In the genomic region with DNA sequence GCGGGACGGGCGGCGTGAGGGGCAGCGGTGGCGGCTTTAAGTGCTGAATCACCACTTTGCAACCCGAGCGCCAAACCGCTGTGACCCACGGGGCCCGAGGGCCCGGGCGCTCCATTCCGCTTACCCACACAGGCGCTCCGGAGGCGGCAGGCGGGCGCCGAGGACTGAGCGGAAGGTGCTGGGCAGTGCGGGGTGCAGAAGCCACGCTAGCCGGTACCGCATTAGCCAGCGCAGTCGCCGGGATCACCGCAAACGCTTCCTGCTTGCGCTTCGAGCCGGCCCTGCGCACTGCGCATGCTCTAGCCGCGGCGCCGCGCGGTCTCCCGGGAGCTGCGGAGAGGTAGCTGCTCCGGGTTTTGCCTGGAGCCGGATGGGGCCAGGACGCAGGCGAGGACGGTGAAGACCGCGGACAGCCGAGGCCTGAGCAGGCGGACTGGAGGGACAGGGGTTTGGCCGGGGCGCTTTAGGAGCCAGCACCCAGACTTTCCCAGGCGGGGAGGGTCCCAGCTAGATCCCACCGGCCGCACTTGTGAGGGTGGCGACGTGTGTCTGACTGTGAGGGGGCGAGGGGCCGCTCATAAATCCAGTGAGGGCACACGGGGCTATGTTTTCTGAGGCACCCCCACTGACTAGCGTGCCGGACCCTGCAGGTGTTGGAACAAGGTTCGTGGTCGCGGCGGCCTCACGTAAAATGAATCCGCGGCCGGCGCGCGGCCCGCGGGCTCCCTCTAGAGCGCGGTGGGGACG, we compare ENCODE assay signal across 8 cellular contexts. TPM values are rescaled to one million over a fixed set of nuclear protein-coding genes. Genes with fewer than 3 reads are reported as not detected.
DNase-seq lines count a peak whose midpoint lies in the region; ATAC-seq and TF ChIP-seq lines count a peak whose summit lies in the region.

TSS of gene IDE (minus strand) at position 296 of the 747 bp plus-strand sequence. CDS start at position 222, 74 bp downstream.

- H2BK15ac ChIP-seq in H9 (ENCODE audit: low read depth, low read length), result no peak within 1 kb of the TSS

- H3K14ac ChIP-seq in H9 (ENCODE audit: insufficient read depth, low read length), result peak within 1 kb of the TSS; percentile 79
- peak within 1 kb of the TSS; percentile 65 for H3K14ac ChIP-seq in trophoblast cell (ENCODE audit: low read length)

- peak within 1 kb of the TSS; percentile 98 for H4K12ac ChIP-seq in trophoblast cell (ENCODE audit: low read depth, low read length)

- WGBS in H9 (ENCODE audit: extremely low coverage, insufficient read length, low lambda C conversion rate), result no CpG with 5 or more reads among the region's 80 CpGs
- WGBS in trophoblast cell (ENCODE audit: extremely low coverage, insufficient coverage, insufficient read length), result no CpG with 5 or more reads among the region's 80 CpGs
- WGBS in transverse colon (ENCODE audit: low coverage in 1 of 2), 2 donors, result 1% methylated on average over 80 of the region's 80 CpGs; no CpG with 5 or more reads in 1 of the 2 donors

- H2BK20ac ChIP-seq in H9 (ENCODE audit: low read depth, low read length, poor library complexity, severe bottlenecking), result no peak within 1 kb of the TSS

- H4K20me1 ChIP-seq in H9 (ENCODE audit: control insufficient read depth, insufficient read depth, insufficient read length), result no peaks in the 10 kb centered on the region
- no peaks in the 10 kb centered on the region for H4K20me1 ChIP-seq in MM.1S (ENCODE audit: insufficient read depth, low read length)
- no peaks in the 10 kb centered on the region for H4K20me1 ChIP-seq in SU-DHL-6 (ENCODE audit: low read depth, low read length)

- H3K4me2 ChIP-seq in H9 (ENCODE audit: insufficient read depth, insufficient read length, low read length) (peak within 1 kb of the TSS; percentile 93), MM.1S (ENCODE audit: low read depth, low read length) (peak within 1 kb of the TSS; percentile 94), SU-DHL-6 (ENCODE audit: low read depth, low read length, poor library complexity, severe bottlenecking) (peak within 1 kb of the TSS; percentile 76), trophoblast cell (ENCODE audit: low read length) (peak within 1 kb of the TSS; percentile 90)

- H3K79me1 ChIP-seq in H9 (ENCODE audit: insufficient read depth, low read depth, low read length, poor library complexity, severe bottlenecking) (no peaks in the 10 kb centered on the region), trophoblast cell (ENCODE audit: low read length) (peaks cover 13% of the 10 kb centered on the region)

- no peak within 1 kb of the TSS for H4K8ac ChIP-seq in H9 (replicated peaks; ENCODE audit: insufficient read length, low read depth, low read length)
- peak within 1 kb of the TSS; percentile 94 for H4K8ac ChIP-seq in trophoblast cell (ENCODE audit: low read depth, low read length)

- H3K4ac ChIP-seq in H9 (ENCODE audit: low read depth, low read length) (no peak within 1 kb of the TSS), trophoblast cell (ENCODE audit: low read depth, low read length) (peak within 1 kb of the TSS; percentile 82)

- TF ChIP-seq EP300 in transverse colon (IDR thresholded peaks at IDR 0.05; ENCODE audit: low read depth), result no peak

- H3K9me3 ChIP-seq in H9 (ENCODE audit: control insufficient read depth, low read depth, low read length), result no peaks in the 10 kb centered on the region
- H3K9me3 ChIP-seq in MM.1S (replicated peaks; ENCODE audit: insufficient read depth, low read length), result no peaks in the 10 kb centered on the region
- H3K9me3 ChIP-seq in SU-DHL-6 (ENCODE audit: insufficient read depth, low read length), result no peaks in the 10 kb centered on the region
- no peaks in the 10 kb centered on the region for H3K9me3 ChIP-seq in trophoblast cell (ENCODE audit: insufficient read depth, low read depth, low read length)
- no peaks in the 10 kb centered on the region for H3K9me3 ChIP-seq in transverse colon

- peak; percentile 83 for ATAC-seq in activated naive CD8-positive, alpha-beta T cell treated with anti-CD3 and anti-CD28 coated beads, Interleukin-2, amount 10 ng/mL, durations not matched to agents 7 days and 5 days (ENCODE audit: low read depth)
- ATAC-seq in Right ventricle myocardium superior (ENCODE audit: poor library complexity), result peak; percentile 98

- no peak within 1 kb of the TSS for H2BK5ac ChIP-seq in H9 (ENCODE audit: insufficient read length, low read length)
- H2BK5ac ChIP-seq in trophoblast cell (ENCODE audit: low read depth, low read length, poor library complexity), result peak within 1 kb of the TSS; percentile 95

- H2AFZ ChIP-seq in H9 (ENCODE audit: low read length), result no peak within 1 kb of the TSS
- peak within 1 kb of the TSS; percentile 100 for H2AFZ ChIP-seq in MM.1S (ENCODE audit: low read length)
- H2AFZ ChIP-seq in SU-DHL-6 (ENCODE audit: low read depth, low read length, severe bottlenecking), result peak within 1 kb of the TSS; percentile 94
- H2AFZ ChIP-seq in trophoblast cell (ENCODE audit: insufficient read depth, low read length, poor library complexity), result peak within 1 kb of the TSS; percentile 94

- H3K4me3 Mint-ChIP-seq in H9, result peak within 1 kb of the TSS; percentile 81 to 84
- H3K4me3 Mint-ChIP-seq in activated naive CD8-positive, alpha-beta T cell treated with anti-CD3 and anti-CD28 coated beads, Interleukin-2, amount 10 ng/mL, durations not matched to agents 7 days and 5 days, result peak within 1 kb of the TSS; percentile 60

- H3K4me3 ChIP-seq in GM06990 (replicated peaks; ENCODE audit: low read depth, low read length) (peak within 1 kb of the TSS; percentile 91), MM.1S (ENCODE audit: low read length) (peak within 1 kb of the TSS; percentile 97), SU-DHL-6 (ENCODE audit: insufficient read depth, low read length, poor library complexity, severe bottlenecking) (peak within 1 kb of the TSS; percentile 80), trophoblast cell (ENCODE audit: low read depth, low read length) (peak within 1 kb of the TSS; percentile 85), transverse colon (peak within 1 kb of the TSS; percentile 65 to 97 (median 76))

- peak; percentile 95 for DNase-seq in GM06990 (ENCODE audit: extremely low read depth, insufficient read length)
- peak; percentile 95 for DNase-seq in H9
- DNase-seq in MM.1S, result peak; percentile 91
- peak; percentile 89 for DNase-seq in activated naive CD8-positive, alpha-beta T cell treated with anti-CD3 and anti-CD28 coated beads, Interleukin-2, amount 10 ng/mL, durations not matched to agents 7 days and 5 days
- DNase-seq in Right ventricle myocardium superior, result peak; percentile 94
- peak; percentile 91 to 94 for DNase-seq in trophoblast cell
- DNase-seq in transverse colon, result peak; percentile 92

- H2AK5ac ChIP-seq in H9 (ENCODE audit: insufficient read length, low read length) (no peak within 1 kb of the TSS), trophoblast cell (ENCODE audit: low read length) (no peak within 1 kb of the TSS)

- H3K27ac Mint-ChIP-seq in H9, result peak within 1 kb of the TSS; percentile 72 to 92 (median 74); a peak in 5 of 7 replicates
- H3K27ac Mint-ChIP-seq in activated naive CD8-positive, alpha-beta T cell treated with anti-CD3 and anti-CD28 coated beads, Interleukin-2, amount 10 ng/mL, durations not matched to agents 7 days and 5 days, result peak within 1 kb of the TSS; percentile 84

- no peak within 1 kb of the TSS for H4K5ac ChIP-seq in H9 (ENCODE audit: insufficient read length, low read depth, low read length)

- H3F3A ChIP-seq in MM.1S (ENCODE audit: insufficient read depth, low read length) (peaks cover 10% of the 10 kb centered on the region; the same call in 1 of the 2 replicates), SU-DHL-6 (ENCODE audit: insufficient read depth) (no peaks in the 10 kb centered on the region; the same call in 1 of the 2 replicates)

- no peak within 1 kb of the TSS for H4K91ac ChIP-seq in H9 (ENCODE audit: insufficient read length, low read depth, low read length)
- H4K91ac ChIP-seq in trophoblast cell (ENCODE audit: low read depth, low read length), result peak within 1 kb of the TSS; percentile 93

- H3K27ac ChIP-seq in H9 (ENCODE audit: insufficient read length, low read depth, low read length) (no peak within 1 kb of the TSS), MM.1S (ENCODE audit: low read length) (peak within 1 kb of the TSS; percentile 96), SU-DHL-6 (ENCODE audit: low read depth, low read length) (peak within 1 kb of the TSS; percentile 79), trophoblast cell (ENCODE audit: low read depth, low read length) (peak within 1 kb of the TSS; percentile 98), transverse colon (peak within 1 kb of the TSS; percentile 92 to 96 (median 94))

- H3K36me3 Mint-ChIP-seq in H9 (ENCODE audit: insufficient read depth in 1 of 3, low read depth in 3 of 3), result peaks cover 0 to 7% (median 5%) of the 10 kb centered on the region in 3 experiments; a peak in 4 of 7 replicates
- peaks cover 8% of the 10 kb centered on the region for H3K36me3 Mint-ChIP-seq in activated naive CD8-positive, alpha-beta T cell treated with anti-CD3 and anti-CD28 coated beads, Interleukin-2, amount 10 ng/mL, durations not matched to agents 7 days and 5 days

- TF ChIP-seq CTCF in GM06990 (IDR thresholded peaks at IDR 0.05; ENCODE audit: insufficient read depth, low read length, poor library complexity, severe bottlenecking) (peak; percentile 97), H9 (conservative IDR thresholded peaks at IDR 0.05) (peak; percentile 70), MM.1S (IDR thresholded peaks at IDR 0.05; ENCODE audit: low read length) (peak; percentile 81), SU-DHL-6 (IDR thresholded peaks at IDR 0.05; ENCODE audit: insufficient read depth, low read length, poor library complexity, severe bottlenecking) (peak; percentile 89), transverse colon (IDR thresholded peaks at IDR 0.05) (peak; percentile 78 to 90 (median 82))

- H3K9me3 Mint-ChIP-seq in H9, result no peaks in the 10 kb centered on the region
- no peaks in the 10 kb centered on the region for H3K9me3 Mint-ChIP-seq in activated naive CD8-positive, alpha-beta T cell treated with anti-CD3 and anti-CD28 coated beads, Interleukin-2, amount 10 ng/mL, durations not matched to agents 7 days and 5 days

- no peak within 1 kb of the TSS for H3K23ac ChIP-seq in H9 (ENCODE audit: insufficient read length, low read depth, low read length)
- H3K23ac ChIP-seq in trophoblast cell (ENCODE audit: low read length), result no peak within 1 kb of the TSS

- H3K27me3 Mint-ChIP-seq in H9 (ENCODE audit: low read depth), result no peaks in the 10 kb centered on the region; the same call in 1 of the 2 replicates
- H3K27me3 Mint-ChIP-seq in activated naive CD8-positive, alpha-beta T cell treated with anti-CD3 and anti-CD28 coated beads, Interleukin-2, amount 10 ng/mL, durations not matched to agents 7 days and 5 days, result peaks cover 2% of the 10 kb centered on the region

- H2BK12ac ChIP-seq in H9 (ENCODE audit: insufficient read length, low read depth, low read length), result no peak within 1 kb of the TSS
- H2BK12ac ChIP-seq in trophoblast cell (ENCODE audit: low read length), result peak within 1 kb of the TSS; percentile 92

- POLR2A ChIA-PET in activated naive CD8-positive, alpha-beta T cell treated with anti-CD3 and anti-CD28 coated beads, Interleukin-2, amount 10 ng/mL, durations not matched to agents 7 days and 5 days (lab: Charles Lee), result interaction anchor here (0.8 to 4.4 kb wide), 7 partner anchors 13 to 59 kb away, joined by 3 to 35 read pairs (median 3); no protein-coding TSS in a partner anchor

- H3K27me3 ChIP-seq in GM06990 (replicated peaks; ENCODE audit: control insufficient read depth, insufficient read depth, low read length) (no peaks in the 10 kb centered on the region), H9 (ENCODE audit: insufficient read depth, low read length) (no peaks in the 10 kb centered on the region), MM.1S (replicated peaks; ENCODE audit: insufficient read depth, low read length) (no peaks in the 10 kb centered on the region), SU-DHL-6 (ENCODE audit: low read length) (no peaks in the 10 kb centered on the region), trophoblast cell (ENCODE audit: insufficient read depth, low read length) (no peaks in the 10 kb centered on the region), transverse colon (no peaks in the 10 kb centered on the region)

- H3K9ac ChIP-seq in H9 (ENCODE audit: extremely low read depth, insufficient read length, low read length) (peak within 1 kb of the TSS; percentile 72), MM.1S (ENCODE audit: low read length) (peak within 1 kb of the TSS; percentile 98), SU-DHL-6 (ENCODE audit: low read length) (peak within 1 kb of the TSS; percentile 89), trophoblast cell (ENCODE audit: low read length) (peak within 1 kb of the TSS; percentile 89)

- H2BK120ac ChIP-seq in H9 (ENCODE audit: low read depth, low read length, poor library complexity, severe bottlenecking), result no peak within 1 kb of the TSS
- H2BK120ac ChIP-seq in trophoblast cell (ENCODE audit: insufficient read depth, low read length, poor library complexity), result peak within 1 kb of the TSS; percentile 96

- peaks cover 11% of the 10 kb centered on the region for H3K23me2 ChIP-seq in H9 (ENCODE audit: insufficient read length, low read depth, low read length, poor library complexity, severe bottlenecking)

- no peaks in the 10 kb centered on the region for H3K9me2 ChIP-seq in MM.1S (replicated peaks; ENCODE audit: insufficient read depth, low read length)
- H3K9me2 ChIP-seq in SU-DHL-6 (replicated peaks; ENCODE audit: insufficient read depth, low read length), result no peaks in the 10 kb centered on the region

- H3T11ph ChIP-seq in H9 (ENCODE audit: low read length), result no peak within 1 kb of the TSS

- TF ChIP-seq POLR2A in transverse colon (IDR thresholded peaks at IDR 0.05), result peak; percentile 62

- intact Hi-C loops in Right ventricle myocardium superior (cut with DNase I), result loop anchor here (2.0 kb wide), 1 partner anchor 57 kb away; no protein-coding TSS in a partner anchor
- intact Hi-C loops in transverse colon (cut with DNase I; ENCODE audit: low total_unique reads), result loop anchor here (2.0 kb wide), 1 partner anchor 57 kb away; no protein-coding TSS in a partner anchor

- H3K79me2 ChIP-seq in H9 (ENCODE audit: insufficient read depth, low read length), result peaks cover 6% of the 10 kb centered on the region; the same call in 1 of the 2 replicates
- peaks cover 47% of the 10 kb centered on the region for H3K79me2 ChIP-seq in MM.1S (ENCODE audit: low read length)
- H3K79me2 ChIP-seq in SU-DHL-6 (ENCODE audit: insufficient read depth, low read length), result peaks cover 44% of the 10 kb centered on the region
- H3K79me2 ChIP-seq in trophoblast cell (ENCODE audit: control insufficient read depth, insufficient read depth, low read length, poor library complexity), result peaks cover 15% of the 10 kb centered on the region

- H3K36me3 ChIP-seq in GM06990 (ENCODE audit: control insufficient read depth, insufficient read depth, low read length) (no peaks in the 10 kb centered on the region), MM.1S (replicated peaks; ENCODE audit: insufficient read depth, low read length) (no peaks in the 10 kb centered on the region), SU-DHL-6 (ENCODE audit: low read length) (no peaks in the 10 kb centered on the region), trophoblast cell (ENCODE audit: control insufficient read depth in 1 of 2, insufficient read depth in 2 of 2, low read length in 2 of 2) (no peaks in the 10 kb centered on the region), transverse colon (no peaks in the 10 kb centered on the region)

- peak within 1 kb of the TSS; percentile 71 for H3K18ac ChIP-seq in H9 (ENCODE audit: insufficient read length, low read depth, low read length)
- peak within 1 kb of the TSS; percentile 98 for H3K18ac ChIP-seq in trophoblast cell (ENCODE audit: low read length)

- H3K56ac ChIP-seq in H9 (ENCODE audit: insufficient read length, low read depth, low read length), result no peak within 1 kb of the TSS

- peaks cover 24 to 32% of the 10 kb centered on the region in 2 experiments for H3K4me1 Mint-ChIP-seq in H9
- H3K4me1 Mint-ChIP-seq in activated naive CD8-positive, alpha-beta T cell treated with anti-CD3 and anti-CD28 coated beads, Interleukin-2, amount 10 ng/mL, durations not matched to agents 7 days and 5 days, result peaks cover 17% of the 10 kb centered on the region

- H3K4me1 ChIP-seq in H9 (ENCODE audit: insufficient read depth, low read length), result 0 out of 2 replicates have a peak, but pooled peaks cover 2% of the 10 kb centered on the region
- peaks cover 7% of the 10 kb centered on the region; the same call in 1 of the 2 replicates for H3K4me1 ChIP-seq in MM.1S (ENCODE audit: low read length)
- H3K4me1 ChIP-seq in trophoblast cell (ENCODE audit: control insufficient read depth in 1 of 2, insufficient read depth in 2 of 2, low read length in 2 of 2), result peaks cover 0 to 8% of the 10 kb centered on the region in 2 experiments
- peaks cover 5 to 42% (median 14%) of the 10 kb centered on the region in 4 donors for H3K4me1 ChIP-seq in transverse colon

- in situ Hi-C loops in transverse colon (cut with MboI; ENCODE audit: low pct_ligation_motif_present in 1 of 4, low pct_unique_long_range_greater_than_20kb in 1 of 4, low sequenced_read_pairs in 3 of 4), result loop anchor here in 2 of 4 donors (5.0 to 10.0 kb wide), 2 partner anchors 57 to 59 kb away; no protein-coding TSS in a partner anchor

RNA-seq across cellular contexts. Expression of gene IDE, which starts in this region (rescaled TPM):
- total RNA-seq in H9 (2021), result 45.0 and 48.9 TPM in 2 replicates
- total RNA-seq in activated naive CD8-positive, alpha-beta T cell treated with anti-CD3 and anti-CD28 coated beads, Interleukin-2, amount 10 ng/mL, durations not matched to agents 7 days and 5 days, result 10 to 100 TPM; 17.9 to 18.2 TPM
- 50.5 TPM for total RNA-seq in Right ventricle myocardium superior
- polyA plus RNA-seq in trophoblast cell (2013), result 13.3 and 13.9 TPM in 2 replicates
- 10 to 100 TPM; 22.1 to 32.9 (median 24.4) TPM for total RNA-seq in transverse colon
